22 cellular contexts compared by ENCODE assay signal in the genomic region with DNA sequence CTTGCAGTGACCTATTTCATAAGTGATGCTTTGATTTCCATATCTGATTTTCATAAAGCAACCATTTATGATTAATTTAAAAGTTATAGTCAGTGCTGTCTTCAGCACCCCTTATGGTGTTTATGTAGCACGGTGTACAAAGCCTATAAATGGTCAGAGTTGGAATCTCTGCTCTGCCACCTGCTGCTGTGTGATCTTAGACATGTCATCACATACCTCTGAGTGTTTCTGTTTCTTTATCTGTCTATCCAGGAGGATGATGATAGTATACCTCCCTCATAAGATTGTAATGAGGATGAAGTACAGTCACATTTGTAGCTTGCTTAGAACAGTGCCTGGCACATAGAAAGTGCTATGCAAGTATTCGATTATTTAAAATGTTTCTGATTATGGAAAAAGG.
"Had no signal": no experiment of that assay in that cellular context is flagged by ENCODE, and none has a peak within 500 bp of the region (broad histone marks: within the 10 kb centered on the region; RNA-seq: fewer than 3 reads in every experiment).

No MANE protein-coding gene starts in this region.

- H3K4me3 ChIP-seq: esophagus muscularis mucosa, gastrocnemius medialis, heart right ventricle, neural progenitor cell, ovary, right atrium auricular region, smooth muscle cell, stomach, thoracic aorta, transverse colon had no signal

- H3K4me1 ChIP-seq: esophagus muscularis mucosa, gastrocnemius medialis, heart right ventricle, neural progenitor cell, right atrium auricular region, stomach, transverse colon had no signal

- FAIRE-seq: islet of Langerhans had no signal

- H3K27ac ChIP-seq: epithelial cell of prostate, esophagus muscularis mucosa, gastrocnemius medialis, heart right ventricle, neural progenitor cell, ovary, right atrium auricular region, stomach, thoracic aorta, transverse colon had no signal

- H3K9ac ChIP-seq: neural progenitor cell had no signal

- H3K9me3 ChIP-seq: esophagus muscularis mucosa, gastrocnemius medialis, heart right ventricle, ovary, right atrium auricular region, stomach, thoracic aorta, transverse colon had no signal

- H3K4me2 ChIP-seq: neural progenitor cell, smooth muscle cell had no signal

- H2AFZ ChIP-seq: neural progenitor cell had no signal

- H3K36me3 ChIP-seq: esophagus muscularis mucosa, gastrocnemius medialis, neural progenitor cell, ovary, right atrium auricular region, thoracic aorta, transverse colon had no signal

- H3K27me3 ChIP-seq: esophagus muscularis mucosa, gastrocnemius medialis, heart right ventricle, neural progenitor cell, ovary, right atrium auricular region, stomach, transverse colon had no signal

- DNase-seq: effector memory CD8-positive, alpha-beta T cell; gastrocnemius medialis; heart right ventricle; hypothalamus; kidney glomerular epithelial cell; mammary epithelial cell; nucleus accumbens; ovary; stimulated activated CD4-positive, alpha-beta T cell treated with anti-CD3 and anti-CD28 coated beads, Interleukin-4, amount 100 ng/mL, for 24 hours; stimulated activated naive CD4-positive, alpha-beta T cell; stomach; substantia nigra; transverse colon had no signal

- ATAC-seq: effector memory CD8-positive, alpha-beta T cell; gastrocnemius medialis; heart right ventricle; left lobe of liver; natural killer cell treated with Interleukin-12 subunit alpha and Interleukin-12 subunit beta and Interleukin-15 and Interleukin-18, amount 100 ng/mL, for 72 hours had no signal
